In the genomic region with DNA sequence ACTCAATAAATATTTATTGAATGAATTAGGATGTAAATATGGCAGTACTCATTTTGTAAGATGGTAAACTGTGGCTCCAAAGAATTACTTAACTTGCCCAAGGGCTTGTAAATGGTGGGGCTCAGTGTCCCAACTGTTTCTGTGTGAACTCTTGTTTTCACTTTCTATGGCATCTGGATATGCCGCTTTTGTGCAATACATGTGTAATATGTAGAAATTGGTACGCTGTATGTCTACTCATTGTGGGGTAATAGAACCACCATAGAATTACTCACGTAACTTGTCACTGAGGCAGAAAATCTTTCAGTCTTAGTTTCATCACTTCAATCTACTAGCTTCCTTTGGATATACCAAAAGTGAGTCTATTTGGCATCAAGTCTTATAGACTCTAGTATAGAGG, we compare ENCODE assay signal across 8 cellular contexts. TPM values are rescaled to one million over a fixed set of nuclear protein-coding genes. Genes with fewer than 3 reads are reported as not detected.
DNase-seq lines count a peak whose midpoint lies in the region; ATAC-seq, FAIRE-seq and TF ChIP-seq lines count a peak whose summit lies in the region.

No MANE protein-coding gene starts in this region.

- no peak for FAIRE-seq in frontal cortex (lab: Jason Lieb, UNC)

- H4K20me1 ChIP-seq in BLaER1 (peaks cover 45% of the 10 kb centered on the region), Loucy (ENCODE audit: insufficient read depth, low read length, poor library complexity, severe bottlenecking) (peaks cover 42% of the 10 kb centered on the region)

- ATAC-seq in HG02763 (IDR thresholded peaks at IDR 0.05; ENCODE audit: unreplicated experiment): no peak

- H3K79me2 ChIP-seq in Loucy (ENCODE audit: insufficient read depth, low read length): peaks cover 61% of the 10 kb centered on the region

- TF ChIP-seq CTCF in Loucy (conservative IDR thresholded peaks at IDR 0.05; ENCODE audit: low read length) (no peak), astrocyte of the spinal cord (IDR thresholded peaks at IDR 0.05; ENCODE audit: low read depth, low read length) (no peak)

- no peaks in the 10 kb centered on the region for H3F3A ChIP-seq in Loucy (ENCODE audit: low read depth)

- in situ Hi-C loops in astrocyte of the spinal cord (cut with HindIII; ENCODE audit: low sequenced_read_pairs) (no loop called here), KBM-7 (cut with MboI; ENCODE audit: low pct_unique_long_range_greater_than_20kb, low sequenced_read_pairs) (no loop called here)

- intact Hi-C loops in posterior cingulate gyrus (cut with DNase I): no loop called here

- H3K4me2 ChIP-seq in BLaER1 (peak overlapping the region; percentile 78), Loucy (ENCODE audit: low read depth, low read length, poor library complexity, severe bottlenecking) (peak overlapping the region; percentile 74)

- H3K9me2 ChIP-seq in Loucy (replicated peaks; ENCODE audit: low read depth, low read length): no peaks in the 10 kb centered on the region

- peaks cover 42% of the 10 kb centered on the region for H3K36me3 ChIP-seq in BLaER1
- peaks cover 25% of the 10 kb centered on the region for H3K36me3 ChIP-seq in Loucy (ENCODE audit: insufficient read depth, low read length)
- no peaks in the 10 kb centered on the region for H3K36me3 ChIP-seq in mucosa of stomach (ENCODE audit: control insufficient read depth, insufficient read depth, low read length)

- no peak overlapping the region for H2AFZ ChIP-seq in Loucy (ENCODE audit: low read length)

- H3K9me3 ChIP-seq in BLaER1: no peaks in the 10 kb centered on the region
- H3K9me3 ChIP-seq in Loucy (ENCODE audit: insufficient read depth, low read depth, low read length): no peaks in the 10 kb centered on the region
- H3K9me3 ChIP-seq in mucosa of stomach (ENCODE audit: control insufficient read depth, low read length): no peaks in the 10 kb centered on the region

- peak overlapping the region; percentile 93 for H3K27ac ChIP-seq in BLaER1

- no peaks in the 10 kb centered on the region for H3K27me3 ChIP-seq in BLaER1
- no peaks in the 10 kb centered on the region for H3K27me3 ChIP-seq in Loucy (ENCODE audit: insufficient read depth, low read length, poor library complexity, severe bottlenecking)
- H3K27me3 ChIP-seq in mucosa of stomach (ENCODE audit: control insufficient read depth, insufficient read depth, low read length): no peaks in the 10 kb centered on the region

- DNase-seq in astrocyte of the spinal cord (ENCODE audit: low read depth, low spot score) (no peak), frontal cortex (ENCODE audit: low spot score in 2 of 2) (no peak), posterior cingulate gyrus (no peak), KBM-7 (no peak)

- H3K9ac ChIP-seq in BLaER1 (peak overlapping the region; percentile 94), Loucy (ENCODE audit: low read depth, low read length, poor library complexity, severe bottlenecking) (peak overlapping the region; percentile 92), mucosa of stomach (ENCODE audit: low read length) (peak overlapping the region; percentile 88)

- H3K4me1 ChIP-seq in BLaER1 (peaks cover 14% of the 10 kb centered on the region), Loucy (ENCODE audit: insufficient read depth, low read length, poor library complexity, severe bottlenecking) (peaks cover 26% of the 10 kb centered on the region), mucosa of stomach (ENCODE audit: control insufficient read depth, insufficient read depth, low read length) (no peaks in the 10 kb centered on the region)

- H3K4me3 ChIP-seq in BLaER1 (peak overlapping the region; percentile 84), Loucy (ENCODE audit: low read length, poor library complexity, severe bottlenecking) (peak overlapping the region; percentile 96), astrocyte of the spinal cord (ENCODE audit: low read depth, low read length) (peak overlapping the region; percentile 60), mucosa of stomach (ENCODE audit: low read length) (peak overlapping the region; percentile 95)

RNA-seq across cellular contexts. Expression of a gene that starts 1.0 kb away (rescaled TPM):
- 37.9 TPM for total RNA-seq in frontal cortex

RNA-seq across cellular contexts. Expression of a gene that starts 28.6 kb away (rescaled TPM):
- 84.0 TPM for total RNA-seq in frontal cortex

RNA-seq across cellular contexts. Expression of a gene that starts 40.0 kb away (rescaled TPM):
- 2.0 TPM for total RNA-seq in frontal cortex

RNA-seq across cellular contexts. Expression of a gene that starts 41.6 kb away (rescaled TPM):
- 15.5 TPM for total RNA-seq in frontal cortex

RNA-seq across cellular contexts. Expression of a gene that starts 49.7 kb away (rescaled TPM):
- total RNA-seq in frontal cortex: 9.4 TPM
